Comparison of ENCODE assay signal across 10 cellular contexts in genomic region chr2:234974501-234975385, GRCh38. TPM values are rescaled to one million over a fixed set of nuclear protein-coding genes. Genes with fewer than 3 reads are reported as not detected.
DNase-seq lines count a peak whose midpoint lies in the region; ATAC-seq, FAIRE-seq and TF ChIP-seq lines count a peak whose summit lies in the region.
"Had no signal": no experiment of that assay in that cellular context is flagged by ENCODE, and none has a peak within 500 bp of the region (broad histone marks: within the 10 kb centered on the region; RNA-seq: fewer than 3 reads in every experiment).

No MANE protein-coding gene starts in this region.

- intact Hi-C loops in kidney (cut with DNase I), result no loop called here

- peaks cover under 1 to 27% of the 10 kb centered on the region in 2 donors for H3K4me1 ChIP-seq in kidney (ENCODE audit: control insufficient read depth in 1 of 2, insufficient read depth in 1 of 2, low read depth in 1 of 2, low read length in 2 of 2)

- H3K27me3 ChIP-seq in H7 (ENCODE audit: control insufficient read depth, insufficient read depth, low read length), result no peaks in the 10 kb centered on the region

- H3K9ac ChIP-seq in kidney (ENCODE audit: low read length in 2 of 2), result no peak overlapping the region

- H3K36me3 ChIP-seq in H7 (replicated peaks; ENCODE audit: control insufficient read depth, insufficient read depth, low read length) (no peaks in the 10 kb centered on the region), kidney (ENCODE audit: control insufficient read depth in 1 of 2, insufficient read depth in 2 of 2, low read length in 2 of 2) (peaks cover 0 to 2% of the 10 kb centered on the region in 2 donors)

- H3K4me1 Mint-ChIP-seq in brain, result peaks cover 79% of the 10 kb centered on the region
- H3K4me1 Mint-ChIP-seq in stimulated activated naive B cell treated with anti-CD40 and anti-IgM and Interleukin-4, amounts not matched to agents 10 μg/mL and 1 μg/mL and 100 μg/mL, for 72 hours, result peaks cover 6 to 38% of the 10 kb centered on the region in 2 donors
- H3K4me1 Mint-ChIP-seq: activated CD4-positive, alpha-beta T cell treated with anti-CD3 and anti-CD28 coated beads for 36 hours had no signal

- no peak for ATAC-seq in stimulated activated naive B cell treated with anti-CD40 and anti-IgM and Interleukin-4, amounts not matched to agents 10 μg/mL and 1 μg/mL and 100 μg/mL, for 72 hours (replicated peaks)
- no peak for ATAC-seq in HG02610 (IDR thresholded peaks at IDR 0.05; ENCODE audit: unreplicated experiment)
- ATAC-seq: activated CD4-positive, alpha-beta T cell treated with anti-CD3 and anti-CD28 coated beads for 36 hours had no signal

- H3K27ac Mint-ChIP-seq in brain, result peak overlapping the region; percentile 79 to 95 (median 91)
- H3K27ac Mint-ChIP-seq in stimulated activated naive B cell treated with anti-CD40 and anti-IgM and Interleukin-4, amounts not matched to agents 10 μg/mL and 1 μg/mL and 100 μg/mL, for 72 hours, result peak overlapping the region; percentile 47
- H3K27ac Mint-ChIP-seq: activated CD4-positive, alpha-beta T cell treated with anti-CD3 and anti-CD28 coated beads for 36 hours had no signal

- peaks cover 55% of the 10 kb centered on the region for H3K36me3 Mint-ChIP-seq in brain
- H3K36me3 Mint-ChIP-seq in stimulated activated naive B cell treated with anti-CD40 and anti-IgM and Interleukin-4, amounts not matched to agents 10 μg/mL and 1 μg/mL and 100 μg/mL, for 72 hours, result peaks cover 10 to 19% of the 10 kb centered on the region in 2 donors

- peak overlapping the region in 4 of 5 experiments; percentile 14 to 69 (median 42) for H3K4me3 Mint-ChIP-seq in brain
- H3K4me3 Mint-ChIP-seq in stimulated activated naive B cell treated with anti-CD40 and anti-IgM and Interleukin-4, amounts not matched to agents 10 μg/mL and 1 μg/mL and 100 μg/mL, for 72 hours, result no peak overlapping the region
- H3K4me3 Mint-ChIP-seq: activated CD4-positive, alpha-beta T cell treated with anti-CD3 and anti-CD28 coated beads for 36 hours had no signal

- H3K27ac ChIP-seq in kidney (ENCODE audit: low read depth in 2 of 2, low read length in 2 of 2), result peak overlapping the region; percentile 1 to 32

- H3K27me3 Mint-ChIP-seq in brain, result no peaks in the 10 kb centered on the region
- H3K27me3 Mint-ChIP-seq in stimulated activated naive B cell treated with anti-CD40 and anti-IgM and Interleukin-4, amounts not matched to agents 10 μg/mL and 1 μg/mL and 100 μg/mL, for 72 hours, result peaks cover 7 to 13% of the 10 kb centered on the region in 2 donors

- FAIRE-seq in kidney (lab: Jason Lieb, UNC), result no peak
- FAIRE-seq: G401.6 had no signal

- DNase-seq in H7, result peak; percentile 60
- no peak for DNase-seq in kidney
- no peak for DNase-seq in stimulated activated naive B cell treated with anti-CD40 and anti-IgM and Interleukin-4, amounts not matched to agents 10 μg/mL and 1 μg/mL and 100 μg/mL, for 72 hours
- no peak for DNase-seq in CD1c-positive myeloid dendritic cell (ENCODE audit: extremely low spot score)
- DNase-seq in NCI-H524 treated with DMSO at 0.1 percent for 48 hours (lab: John Stamatoyannopoulos, UW), result no peak
- DNase-seq in SIG-M5 treated with dmso at 0.1 percent for 504 hours (lab: John Stamatoyannopoulos, UW; ENCODE audit: unreplicated experiment), result no peak
- DNase-seq: activated CD4-positive, alpha-beta T cell treated with anti-CD3 and anti-CD28 coated beads for 36 hours had no signal

- H3K4me3 ChIP-seq in H7 (ENCODE audit: insufficient read depth, low read depth, low read length), result no peak overlapping the region
- H3K4me3 ChIP-seq in kidney (ENCODE audit: low read length in 2 of 2), result no peak overlapping the region

- TF ChIP-seq CTCF in brain (conservative IDR thresholded peaks at IDR 0.05), result no peak
- TF ChIP-seq CTCF in kidney (IDR thresholded peaks at IDR 0.05; ENCODE audit: borderline replicate concordance, extremely low read depth, insufficient read depth), result no peak

- H3K9me3 Mint-ChIP-seq in brain, result peaks cover 0 to 19% (median 12%) of the 10 kb centered on the region in 5 experiments
- peaks cover 0 to 6% of the 10 kb centered on the region in 2 donors for H3K9me3 Mint-ChIP-seq in stimulated activated naive B cell treated with anti-CD40 and anti-IgM and Interleukin-4, amounts not matched to agents 10 μg/mL and 1 μg/mL and 100 μg/mL, for 72 hours

- H3K9me3 ChIP-seq in kidney (ENCODE audit: control insufficient read depth in 1 of 2, low read length in 2 of 2), result no peaks in the 10 kb centered on the region

RNA-seq across cellular contexts. Expression of gene SH3BP4, which starts 22.9 kb away (rescaled TPM):
- 45.8 and 61.4 TPM in 2 replicates for total RNA-seq in H7 (2014; rRNA removed; shearing (Covaris generic))
- polyA plus RNA-seq in brain (ENCODE audit: insufficient read depth, low read depth, low replicate concordance) (78.4 TPM), kidney (ENCODE audit: insufficient read depth, low read depth, low replicate concordance) (20.0 TPM)
- 52.9 TPM for total RNA-seq in kidney

Comparison
In these comparisons a context has a peak if more than half of its experiments do, and no peak if none do; other contexts are left out.
1. H3K4me3 Mint-ChIP-seq: peak in brain (4 of 5); none in stimulated activated naive B cell treated with anti-CD40 and anti-IgM and Interleukin-4, amounts not matched to agents 10 μg/mL and 1 μg/mL and 100 μg/mL, for 72 hours (0 of 2).